In genomic region chr15:59170295-59170881, GRCh38 we compare ENCODE assay signal across 10 cellular contexts. TPM values are rescaled to one million over a fixed set of nuclear protein-coding genes. Genes with fewer than 3 reads are reported as not detected.
A peak's percentile ranks its signal among the peaks of the same experiment; 100 is the strongest.
DNase-seq lines count a peak whose midpoint lies in the region; ATAC-seq, FAIRE-seq and TF ChIP-seq lines count a peak whose summit lies in the region.
"Had no signal": no experiment of that assay in that cellular context is flagged by ENCODE, and none has a peak within 500 bp of the region (broad histone marks: within the 10 kb centered on the region; RNA-seq: fewer than 3 reads in every experiment).

No MANE protein-coding gene starts in this region.

- DNase-seq in NCI-H748 (lab: John Stamatoyannopoulos, UW; ENCODE audit: unreplicated experiment) = peak; percentile 56
- DNase-seq in NCI-H748 treated with DMSO at 0.1 percent for 48 hours (lab: John Stamatoyannopoulos, UW) = no peak
- DNase-seq in astrocyte (ENCODE audit: low read depth) = peak; percentile 63
- DNase-seq in iris pigment epithelial cell (ENCODE audit: low read depth) = peak; percentile 48
- peak; percentile 37 for DNase-seq in transverse colon
- DNase-seq in NCI-H1105 (lab: John Stamatoyannopoulos, UW) = no peak

- no peak overlapping the region for H3K4me3 Mint-ChIP-seq in astrocyte (ENCODE audit: unreplicated experiment)

- no peaks in the 10 kb centered on the region for H3K79me2 ChIP-seq in astrocyte (ENCODE audit: insufficient read depth, low read length)

- peak overlapping the region; percentile 46 for H3K4me2 ChIP-seq in astrocyte (ENCODE audit: low read length)
- H3K4me2 ChIP-seq: BLaER1 had no signal

- no peak for TF ChIP-seq EP300 in transverse colon (IDR thresholded peaks at IDR 0.05; ENCODE audit: low read depth)

- no peak for TF ChIP-seq POLR2A in transverse colon (IDR thresholded peaks at IDR 0.05)

- no peaks in the 10 kb centered on the region for H4K20me1 ChIP-seq in astrocyte (ENCODE audit: insufficient read depth, low read length)
- H4K20me1 ChIP-seq: BLaER1 had no signal

- peaks cover 43% of the 10 kb centered on the region for H3K4me1 Mint-ChIP-seq in astrocyte (ENCODE audit: low read depth, unreplicated experiment)

- H3K27me3 ChIP-seq in astrocyte (ENCODE audit: insufficient read depth, low read length) = no peaks in the 10 kb centered on the region
- no peaks in the 10 kb centered on the region for H3K27me3 ChIP-seq in transverse colon
- H3K27me3 ChIP-seq: BLaER1 had no signal

- H3K4me1 ChIP-seq in astrocyte (ENCODE audit: insufficient read depth, low read length) (peaks cover 53% of the 10 kb centered on the region), transverse colon (peaks cover 2 to 29% (median 11%) of the 10 kb centered on the region in 4 donors)

- H3K4me3 ChIP-seq in astrocyte (ENCODE audit: insufficient read depth, low read depth, low read length) (no peak overlapping the region), transverse colon (no peak overlapping the region)
- H3K4me3 ChIP-seq: BLaER1 had no signal

- WGBS in transverse colon (ENCODE audit: low coverage in 1 of 2), 2 donors = 67 to 68% methylated on average over 4 to 9 of the region's 9 CpGs

- FAIRE-seq in astrocyte (lab: Jason Lieb, UNC) = no peak
- FAIRE-seq: colon had no signal

- H3K27me3 Mint-ChIP-seq in astrocyte (ENCODE audit: low read depth, unreplicated experiment) = no peaks in the 10 kb centered on the region

- no peaks in the 10 kb centered on the region for H3K9me3 Mint-ChIP-seq in astrocyte (ENCODE audit: unreplicated experiment)

- H3K27ac Mint-ChIP-seq in astrocyte (ENCODE audit: unreplicated experiment) = peak overlapping the region; percentile 97

- ATAC-seq in GM18520 (IDR thresholded peaks at IDR 0.05; ENCODE audit: unreplicated experiment) (no peak), GM19455 (IDR thresholded peaks at IDR 0.05; ENCODE audit: unreplicated experiment) (no peak)

- in situ Hi-C loops in transverse colon (cut with MboI; ENCODE audit: low pct_ligation_motif_present in 1 of 4, low pct_unique_long_range_greater_than_20kb in 1 of 4, low sequenced_read_pairs in 3 of 4) = loop anchor here in 1 of 4 donors (25.0 kb wide), 1 partner anchor 317 kb away; no protein-coding TSS in a partner anchor

- H3K9me3 ChIP-seq in astrocyte (ENCODE audit: insufficient read depth, low read depth, low read length) (no peaks in the 10 kb centered on the region), transverse colon (no peaks in the 10 kb centered on the region)
- H3K9me3 ChIP-seq: BLaER1 had no signal

- peaks cover 22% of the 10 kb centered on the region for H3K36me3 Mint-ChIP-seq in astrocyte (ENCODE audit: low read depth, unreplicated experiment)

- H3K36me3 ChIP-seq in astrocyte (ENCODE audit: insufficient read depth, low read length) (peaks cover 16% of the 10 kb centered on the region), transverse colon (peaks cover 0 to 19% (median 9%) of the 10 kb centered on the region in 4 donors)
- H3K36me3 ChIP-seq: BLaER1 had no signal

- TF ChIP-seq CTCF in astrocyte (IDR thresholded peaks at IDR 0.05; ENCODE audit: insufficient read depth, low read depth, low read length) = no peak
- no peak for TF ChIP-seq CTCF in transverse colon (IDR thresholded peaks at IDR 0.05)

- no peak overlapping the region for H2AFZ ChIP-seq in astrocyte (ENCODE audit: low read depth, low read length)

- intact Hi-C loops in transverse colon (cut with DNase I; ENCODE audit: low total_unique reads) = no loop called here

- H3K27ac ChIP-seq in astrocyte (ENCODE audit: low read depth, low read length) (peak overlapping the region; percentile 94), transverse colon (peak overlapping the region; percentile 48 to 63 (median 56))
- H3K27ac ChIP-seq: BLaER1 had no signal

- peak overlapping the region; percentile 69 for H3K9ac ChIP-seq in astrocyte (ENCODE audit: low read length)
- H3K9ac ChIP-seq: BLaER1 had no signal

RNA-seq across cellular contexts. Expression of gene LDHAL6B, which starts 36.3 kb away (rescaled TPM):
- total RNA-seq in astrocyte = not detected in 2 replicates
- not detected for total RNA-seq in transverse colon

Comparison
In these comparisons a context has a peak if more than half of its experiments do, and no peak if none do; other contexts are left out.
1. DNase-seq: peak in NCI-H748 (single experiment), astrocyte (single experiment), iris pigment epithelial cell (single experiment) and transverse colon (single experiment); none in NCI-H748 treated with DMSO at 0.1 percent for 48 hours (single experiment) and NCI-H1105 (single experiment).